ENCODE assay signal across 19 cellular contexts in genomic region chr1:245863566-245864184, GRCh38.
"Had no signal": no experiment of that assay in that cellular context is flagged by ENCODE, and none has a peak within 500 bp of the region (broad histone marks: within the 10 kb centered on the region; RNA-seq: fewer than 3 reads in every experiment).

No MANE protein-coding gene starts in this region.

- DNase-seq: activated CD4-positive, alpha-beta T cell treated with anti-CD3 and anti-CD28 coated beads, Interleukin-2, amount 50 U/mL, for 4 hours; activated CD8-positive, alpha-beta memory T cell treated with anti-CD3 and anti-CD28 coated beads for 24 hours; activated CD8-positive, alpha-beta memory T cell treated with anti-CD3 and anti-CD28 coated beads, Interleukin-2, amount 50 U/mL, for 4 hours; activated naive CD4-positive, alpha-beta T cell; activated T-cell treated with anti-CD3 and anti-CD28 coated beads, Interleukin-2, amount 50 U/mL, for 24 hours; adrenal gland; effector CD4-positive, alpha-beta T cell; erythroblast; foreskin melanocyte; glutamatergic neuron; stimulated activated CD4-positive, alpha-beta T cell treated with anti-CD3 and anti-CD28 coated beads, Interleukin-15, amount 100 ng/mL, for 24 hours; stimulated activated CD8-positive, alpha-beta memory T cell treated with anti-CD3 and anti-CD28 coated beads, Interleukin-4, amount 100 ng/mL, for 48 hours; stimulated activated naive B cell treated with anti-CD40 and anti-IgM and Interleukin-4, amounts not matched to agents 10 μg/mL and 1 μg/mL and 100 μg/mL, for 72 hours; T-helper 9 cell; trophoblast cell; uterus had no signal

- H3K4me3 ChIP-seq: adrenal gland, cardiac muscle cell, hepatocyte, smooth muscle cell, uterus had no signal
